Comparison of ENCODE assay signal across 10 cellular contexts in genomic region chr12:65123435-65124063, GRCh38. TPM values are rescaled to one million over a fixed set of nuclear protein-coding genes. Genes with fewer than 3 reads are reported as not detected.
DNase-seq lines count a peak whose midpoint lies in the region; ATAC-seq, FAIRE-seq and TF ChIP-seq lines count a peak whose summit lies in the region.
"Had no signal": no experiment of that assay in that cellular context is flagged by ENCODE, and none has a peak within 500 bp of the region (broad histone marks: within the 10 kb centered on the region; RNA-seq: fewer than 3 reads in every experiment).

No MANE protein-coding gene starts in this region.

- no peak overlapping the region for H3K4me3 ChIP-seq in DND-41 (ENCODE audit: low read depth in 1 of 2, low read length in 2 of 2)

- no peaks in the 10 kb centered on the region for H3K36me3 ChIP-seq in DND-41 (ENCODE audit: insufficient read depth, low read length)
- H3K36me3 ChIP-seq: neutrophil had no signal

- peaks cover 16% of the 10 kb centered on the region for H3K27me3 ChIP-seq in DND-41 (ENCODE audit: insufficient read depth, low read length, poor library complexity)

- H3K79me2 ChIP-seq in DND-41 (ENCODE audit: insufficient read depth, low read length), result no peaks in the 10 kb centered on the region

- H4K20me1 ChIP-seq in DND-41 (ENCODE audit: insufficient read depth, low read length), result no peaks in the 10 kb centered on the region

- FAIRE-seq in endometrium (lab: Jason Lieb, UNC), result peak; percentile 86

- no peak overlapping the region for H3K4me2 ChIP-seq in DND-41 (ENCODE audit: insufficient read depth, low read length)

- H3K9ac ChIP-seq in DND-41 (ENCODE audit: low read depth, low read length), result no peak overlapping the region

- no peaks in the 10 kb centered on the region for H3K9me3 ChIP-seq in DND-41 (ENCODE audit: insufficient read depth, low read length, severe bottlenecking)
- H3K9me3 ChIP-seq: neutrophil had no signal

- H3K4me1 ChIP-seq in DND-41 (ENCODE audit: insufficient read depth, low read length), result no peaks in the 10 kb centered on the region

- peak; percentile 56 for TF ChIP-seq CTCF in DND-41 (IDR thresholded peaks at IDR 0.05; ENCODE audit: borderline replicate concordance, extremely low read depth, low read length, poor library complexity, severe bottlenecking)

- H2AFZ ChIP-seq in DND-41 (ENCODE audit: low read depth, low read length), result no peak overlapping the region

- no peak for ATAC-seq in DND-41 (ENCODE audit: insufficient read depth, low read depth)
- no peak for ATAC-seq in HG02938 (IDR thresholded peaks at IDR 0.05; ENCODE audit: unreplicated experiment)

- DNase-seq in DND-41, result peak; percentile 9
- peak; percentile 10 for DNase-seq in HT1080 (ENCODE audit: low read depth)
- DNase-seq in OCI-M1 (lab: John Stamatoyannopoulos, UW), result peak; percentile 90
- peak; percentile 33 for DNase-seq in pons (ENCODE audit: low spot score)
- DNase-seq in effector CD4-positive, alpha-beta T cell, result no peak
- no peak for DNase-seq in NK-92 (lab: John Stamatoyannopoulos, UW; ENCODE audit: unreplicated experiment)

- no peak overlapping the region for H3K27ac ChIP-seq in DND-41 (ENCODE audit: low read length)
- H3K27ac ChIP-seq: neutrophil had no signal

RNA-seq across cellular contexts. Expression of gene WIF1, which starts 2.4 kb away (rescaled TPM):
- not detected in 2 replicates for total RNA-seq in HT1080 (2014; rRNA removed; shearing (Covaris generic))
- not detected in 2 replicates for polyA plus RNA-seq in HT1080 (2015; cell fraction: cytosol; rRNA removed)
- not detected in 2 replicates for polyA plus RNA-seq in HT1080 (2015; cell fraction: nucleus; rRNA removed)
- total RNA-seq: T-helper 2 cell treated with Interferon-gamma antibody and Interleukin-4, amounts not matched to agents 100 ng/mL and 5 ng/mL, for 36 hours had no signal

RNA-seq across cellular contexts. Expression of gene LEMD3, which starts 45.8 kb away (rescaled TPM):
- 23.7 and 24.8 TPM in 2 replicates for total RNA-seq in HT1080 (2014; rRNA removed; shearing (Covaris generic))
- 9.6 and 13.9 TPM in 2 replicates for polyA plus RNA-seq in HT1080 (2015; cell fraction: cytosol; rRNA removed)
- polyA plus RNA-seq in HT1080 (2015; cell fraction: nucleus; rRNA removed), result 40.3 and 50.3 TPM in 2 replicates

Comparison
In these comparisons a context has a peak if more than half of its experiments do, and no peak if none do; other contexts are left out.
1. DNase-seq: peak in DND-41 (single experiment), HT1080 (single experiment), OCI-M1 (single experiment) and pons (single experiment); none in effector CD4-positive, alpha-beta T cell (single experiment) and NK-92 (single experiment).